Comparison of ENCODE assay signal across 1 cellular context in the genomic region with DNA sequence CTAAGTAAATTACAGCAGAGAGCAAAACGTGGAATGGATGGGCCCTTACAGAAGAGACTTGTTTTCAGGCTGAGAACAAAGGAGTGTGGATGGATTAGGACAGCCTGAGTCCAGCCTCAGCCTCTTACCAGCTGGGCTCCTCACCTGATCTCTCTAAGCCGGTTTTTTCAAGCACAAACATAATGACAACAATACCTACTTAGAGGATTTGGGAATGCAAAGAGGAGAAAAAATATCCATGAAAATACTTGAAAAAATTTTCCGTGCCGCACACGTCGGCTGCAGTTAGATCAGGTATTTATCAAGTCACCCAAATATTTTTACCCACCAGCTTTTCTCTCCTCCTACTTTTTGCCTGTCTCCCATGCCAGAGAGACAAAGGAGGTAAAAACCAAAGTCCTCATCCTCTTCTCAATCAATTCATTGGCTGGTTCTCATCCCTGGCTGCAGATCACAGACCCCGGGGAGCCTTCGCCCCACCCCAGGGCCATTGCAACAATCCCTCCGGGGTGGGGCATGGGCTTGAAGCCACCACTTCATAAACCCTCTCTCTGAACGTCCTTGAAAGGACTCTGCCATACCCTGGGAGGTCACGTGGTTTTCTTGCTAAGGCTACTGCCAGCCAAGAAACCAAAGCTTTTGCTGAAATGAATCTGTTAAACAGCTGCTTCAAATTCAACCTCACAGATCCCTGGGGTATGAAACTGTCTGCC.
TF ChIP-seq lines count a peak whose summit lies in the region.

No MANE protein-coding gene starts in this region.

TF ChIP-seq in HepG2, 621 proteins besides CTCF, POLR2A, EP300 and RAD21 (continued from another document and continues in another):
- TF ChIP-seq, protein P1, sequence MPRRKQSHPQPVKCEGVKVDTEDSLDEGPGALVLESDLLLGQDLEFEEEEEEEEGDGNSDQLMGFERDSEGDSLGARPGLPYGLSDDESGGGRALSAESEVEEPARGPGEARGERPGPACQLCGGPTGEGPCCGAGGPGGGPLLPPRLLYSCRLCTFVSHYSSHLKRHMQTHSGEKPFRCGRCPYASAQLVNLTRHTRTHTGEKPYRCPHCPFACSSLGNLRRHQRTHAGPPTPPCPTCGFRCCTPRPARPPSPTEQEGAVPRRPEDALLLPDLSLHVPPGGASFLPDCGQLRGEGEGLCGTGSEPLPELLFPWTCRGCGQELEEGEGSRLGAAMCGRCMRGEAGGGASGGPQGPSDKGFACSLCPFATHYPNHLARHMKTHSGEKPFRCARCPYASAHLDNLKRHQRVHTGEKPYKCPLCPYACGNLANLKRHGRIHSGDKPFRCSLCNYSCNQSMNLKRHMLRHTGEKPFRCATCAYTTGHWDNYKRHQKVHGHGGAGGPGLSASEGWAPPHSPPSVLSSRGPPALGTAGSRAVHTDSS (CRISPR knock-in tag; conservative IDR thresholded peaks at IDR 0.05) = no peak
- TF ChIP-seq ZNF841 (CRISPR knock-in tag; IDR thresholded peaks at IDR 0.05; ENCODE audit: borderline replicate concordance) (no peak), ZSCAN31 (CRISPR knock-in tag; IDR thresholded peaks at IDR 0.05; ENCODE audit: low read depth) (no peak), DMAP1 (CRISPR knock-in tag; IDR thresholded peaks at IDR 0.05) (no peak), ZNF329 (CRISPR knock-in tag; IDR thresholded peaks at IDR 0.05; ENCODE audit: low read depth) (no peak), ZNF367 (CRISPR knock-in tag; IDR thresholded peaks at IDR 0.05; ENCODE audit: borderline replicate concordance) (no peak), SOX5 (CRISPR knock-in tag; IDR thresholded peaks at IDR 0.05; ENCODE audit: borderline replicate concordance) (peak; percentile 45; the same call in 1 of the 2 replicates), KLF9 (CRISPR knock-in tag; IDR thresholded peaks at IDR 0.05; ENCODE audit: low read depth) (no peak), ZMYM3 (CRISPR knock-in tag; IDR thresholded peaks at IDR 0.05) (no peak), ZSCAN5A (CRISPR knock-in tag; IDR thresholded peaks at IDR 0.05; ENCODE audit: borderline replicate concordance) (no peak), SMYD3 (CRISPR knock-in tag; IDR thresholded peaks at IDR 0.05) (no peak), HIVEP1 (CRISPR knock-in tag; IDR thresholded peaks at IDR 0.05) (no peak), REPIN1 (CRISPR knock-in tag; IDR thresholded peaks at IDR 0.05; ENCODE audit: borderline replicate concordance, low read depth) (no peak), ZNF773 (CRISPR knock-in tag; IDR thresholded peaks at IDR 0.05; ENCODE audit: borderline replicate concordance) (no peak), MIER2 (CRISPR knock-in tag; IDR thresholded peaks at IDR 0.05) (no peak), REL (CRISPR knock-in tag; conservative IDR thresholded peaks at IDR 0.05) (no peak), USF2 (IDR thresholded peaks at IDR 0.05; ENCODE audit: low read depth, low read length) (peak; percentile 91), USF2 (CRISPR knock-in tag; IDR thresholded peaks at IDR 0.05; ENCODE audit: borderline replicate concordance) (peak; percentile 75; the same call in 1 of the 2 replicates), ETV6 (CRISPR knock-in tag; conservative IDR thresholded peaks at IDR 0.05) (no peak), HCFC1 (IDR thresholded peaks at IDR 0.05; ENCODE audit: low read depth, low read length) (no peak), IRX3 (CRISPR knock-in tag; IDR thresholded peaks at IDR 0.05; ENCODE audit: borderline replicate concordance, low read depth) (no peak), JUN (CRISPR knock-in tag; IDR thresholded peaks at IDR 0.05) (no peak), ZNF251 (CRISPR knock-in tag; IDR thresholded peaks at IDR 0.05) (no peak), MYPOP (CRISPR knock-in tag; IDR thresholded peaks at IDR 0.05) (no peak), TOPORS (CRISPR knock-in tag; IDR thresholded peaks at IDR 0.05) (no peak), SALL2 (CRISPR knock-in tag; IDR thresholded peaks at IDR 0.05) (0 out of 2 replicates have a peak, but pooled peaks have one; percentile 49), ZNF772 (CRISPR knock-in tag; IDR thresholded peaks at IDR 0.05) (no peak), IKZF1 (IDR thresholded peaks at IDR 0.05) (no peak), ZNF558 (CRISPR knock-in tag; IDR thresholded peaks at IDR 0.05; ENCODE audit: borderline replicate concordance) (no peak), TRIM22 (IDR thresholded peaks at IDR 0.05) (no peak), HOXD1 (CRISPR knock-in tag; IDR thresholded peaks at IDR 0.05) (no peak), RORA (CRISPR knock-in tag; IDR thresholded peaks at IDR 0.05) (no peak), HMGXB3 (CRISPR knock-in tag; IDR thresholded peaks at IDR 0.05; ENCODE audit: borderline replicate concordance) (no peak), CSRNP2 (CRISPR knock-in tag; conservative IDR thresholded peaks at IDR 0.05; ENCODE audit: low read depth) (no peak), ZKSCAN8 (CRISPR knock-in tag; IDR thresholded peaks at IDR 0.05; ENCODE audit: borderline replicate concordance) (no peak), ZBTB21 (CRISPR knock-in tag; IDR thresholded peaks at IDR 0.05) (no peak), SRSF9 (IDR thresholded peaks at IDR 0.05; ENCODE audit: borderline replicate concordance, insufficient read depth, low read depth, low read length, poor library complexity, severe bottlenecking) (no peak), ZNF678 (CRISPR knock-in tag; IDR thresholded peaks at IDR 0.05) (no peak), JDP2 (CRISPR knock-in tag; IDR thresholded peaks at IDR 0.05; ENCODE audit: borderline replicate concordance) (no peak), CBX5 (CRISPR knock-in tag; IDR thresholded peaks at IDR 0.05; ENCODE audit: borderline replicate concordance) (no peak), ZNF543 (CRISPR knock-in tag; IDR thresholded peaks at IDR 0.05) (no peak), ZNF484 (CRISPR knock-in tag; IDR thresholded peaks at IDR 0.05; ENCODE audit: borderline replicate concordance, low read depth) (no peak), PLRG1 (conservative IDR thresholded peaks at IDR 0.05) (no peak)
- TF ChIP-seq, protein P2, sequence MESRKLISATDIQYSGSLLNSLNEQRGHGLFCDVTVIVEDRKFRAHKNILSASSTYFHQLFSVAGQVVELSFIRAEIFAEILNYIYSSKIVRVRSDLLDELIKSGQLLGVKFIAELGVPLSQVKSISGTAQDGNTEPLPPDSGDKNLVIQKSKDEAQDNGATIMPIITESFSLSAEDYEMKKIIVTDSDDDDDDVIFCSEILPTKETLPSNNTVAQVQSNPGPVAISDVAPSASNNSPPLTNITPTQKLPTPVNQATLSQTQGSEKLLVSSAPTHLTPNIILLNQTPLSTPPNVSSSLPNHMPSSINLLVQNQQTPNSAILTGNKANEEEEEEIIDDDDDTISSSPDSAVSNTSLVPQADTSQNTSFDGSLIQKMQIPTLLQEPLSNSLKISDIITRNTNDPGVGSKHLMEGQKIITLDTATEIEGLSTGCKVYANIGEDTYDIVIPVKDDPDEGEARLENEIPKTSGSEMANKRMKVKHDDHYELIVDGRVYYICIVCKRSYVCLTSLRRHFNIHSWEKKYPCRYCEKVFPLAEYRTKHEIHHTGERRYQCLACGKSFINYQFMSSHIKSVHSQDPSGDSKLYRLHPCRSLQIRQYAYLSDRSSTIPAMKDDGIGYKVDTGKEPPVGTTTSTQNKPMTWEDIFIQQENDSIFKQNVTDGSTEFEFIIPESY (CRISPR knock-in tag; IDR thresholded peaks at IDR 0.05) = no peak
- TF ChIP-seq, protein P3, sequence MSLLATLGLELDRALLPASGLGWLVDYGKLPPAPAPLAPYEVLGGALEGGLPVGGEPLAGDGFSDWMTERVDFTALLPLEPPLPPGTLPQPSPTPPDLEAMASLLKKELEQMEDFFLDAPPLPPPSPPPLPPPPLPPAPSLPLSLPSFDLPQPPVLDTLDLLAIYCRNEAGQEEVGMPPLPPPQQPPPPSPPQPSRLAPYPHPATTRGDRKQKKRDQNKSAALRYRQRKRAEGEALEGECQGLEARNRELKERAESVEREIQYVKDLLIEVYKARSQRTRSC (CRISPR knock-in tag; IDR thresholded peaks at IDR 0.05; ENCODE audit: low read depth) = no peak
